In the genomic region with DNA sequence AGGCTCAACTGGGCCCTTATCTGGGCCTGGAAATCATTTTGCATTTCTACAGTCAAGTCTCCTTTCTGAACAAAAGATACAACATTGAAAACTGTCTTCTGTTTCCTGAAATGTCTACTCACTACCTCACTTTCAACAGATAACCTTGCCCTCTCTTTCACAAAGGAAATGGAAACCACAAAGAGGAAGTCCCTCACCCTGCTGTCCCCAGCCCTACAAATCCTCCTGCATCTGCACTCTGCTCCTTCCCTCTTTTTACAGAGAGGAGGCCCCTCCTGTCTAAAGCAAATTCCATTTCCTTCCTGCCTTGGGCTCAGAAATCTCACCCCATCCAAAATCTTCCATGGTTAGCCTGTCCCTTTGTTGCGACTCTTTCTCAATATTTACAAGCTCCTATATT, we compare ENCODE assay signal across 8 cellular contexts. TPM values are rescaled to one million over a fixed set of nuclear protein-coding genes. Genes with fewer than 3 reads are reported as not detected.
A peak's percentile ranks its signal among the peaks of the same experiment; 100 is the strongest.
DNase-seq lines count a peak whose midpoint lies in the region; ATAC-seq and TF ChIP-seq lines count a peak whose summit lies in the region.

No MANE protein-coding gene starts in this region.

- H3K9ac ChIP-seq in DND-41 (ENCODE audit: low read depth, low read length) = peak overlapping the region; percentile 53

- no peaks in the 10 kb centered on the region for H3K9me3 Mint-ChIP-seq in activated CD4-positive, alpha-beta memory T cell treated with anti-CD3 and anti-CD28 coated beads for 36 hours
- peaks cover 7% of the 10 kb centered on the region for H3K9me3 Mint-ChIP-seq in chondrocyte (ENCODE audit: low read depth)

- no peak overlapping the region for H3K4me3 Mint-ChIP-seq in activated CD4-positive, alpha-beta memory T cell treated with anti-CD3 and anti-CD28 coated beads for 36 hours
- H3K4me3 Mint-ChIP-seq in chondrocyte (ENCODE audit: unreplicated experiment) = no peak overlapping the region

- 0 out of 4 replicates have a peak overlapping the region, but pooled peaks of 1 of the 2 experiments have one; percentile 13 for H3K4me3 ChIP-seq in DND-41 (ENCODE audit: low read depth in 1 of 2, low read length in 2 of 2)
- H3K4me3 ChIP-seq in lower leg skin (ENCODE audit: low read depth, poor library complexity, severe bottlenecking) = no peak overlapping the region

- TF ChIP-seq CTCF in DND-41 (IDR thresholded peaks at IDR 0.05; ENCODE audit: borderline replicate concordance, extremely low read depth, low read length, poor library complexity, severe bottlenecking) (no peak), lower leg skin (IDR thresholded peaks at IDR 0.05) (no peak), chondrocyte (IDR thresholded peaks at IDR 0.05) (no peak)

- H3K36me3 Mint-ChIP-seq in activated CD4-positive, alpha-beta memory T cell treated with anti-CD3 and anti-CD28 coated beads for 36 hours = no peaks in the 10 kb centered on the region
- H3K36me3 Mint-ChIP-seq in chondrocyte (ENCODE audit: low read depth) = no peaks in the 10 kb centered on the region

- no peaks in the 10 kb centered on the region for H3K36me3 ChIP-seq in DND-41 (ENCODE audit: insufficient read depth, low read length)

- ATAC-seq in DND-41 (ENCODE audit: insufficient read depth, low read depth) = peak; percentile 95
- ATAC-seq in GM19438 (IDR thresholded peaks at IDR 0.05; ENCODE audit: low read depth, unreplicated experiment) = peak; percentile 94
- peak; percentile 95 for ATAC-seq in HG03378 (IDR thresholded peaks at IDR 0.05; ENCODE audit: unreplicated experiment)

- 56 to 58% methylated on average over 1 of the region's 1 CpG for WGBS in lower leg skin, 2 donors

- no peak overlapping the region for H3K27ac Mint-ChIP-seq in activated CD4-positive, alpha-beta memory T cell treated with anti-CD3 and anti-CD28 coated beads for 36 hours
- H3K27ac Mint-ChIP-seq in chondrocyte (ENCODE audit: unreplicated experiment) = no peak overlapping the region

- peak overlapping the region; percentile 90 for H3K27ac ChIP-seq in DND-41 (ENCODE audit: low read length)

- H2AFZ ChIP-seq in DND-41 (ENCODE audit: low read depth, low read length) = peak overlapping the region; percentile 59; the same call in 1 of the 2 replicates

- peak overlapping the region; percentile 33 for H3K4me2 ChIP-seq in DND-41 (ENCODE audit: insufficient read depth, low read length)

- H3K9me3 ChIP-seq in DND-41 (ENCODE audit: insufficient read depth, low read length, severe bottlenecking) = no peaks in the 10 kb centered on the region

- H3K4me1 ChIP-seq in DND-41 (ENCODE audit: insufficient read depth, low read length) = peaks cover 52% of the 10 kb centered on the region

- no peaks in the 10 kb centered on the region for H3K79me2 ChIP-seq in DND-41 (ENCODE audit: insufficient read depth, low read length)

- TF ChIP-seq POLR2A in lower leg skin (IDR thresholded peaks at IDR 0.05) = no peak

- CTCF ChIA-PET in activated CD4-positive, alpha-beta memory T cell treated with anti-CD3 and anti-CD28 coated beads for 36 hours (lab: Charles Lee) = interaction anchor here (1.5 to 2.0 kb wide), 2 partner anchors 10 to 74 kb away, joined by 4 to 6 read pairs; no protein-coding TSS in a partner anchor

- peak; percentile 78 for DNase-seq in DND-41
- peak; percentile 17 for DNase-seq in activated CD4-positive, alpha-beta memory T cell treated with anti-CD3 and anti-CD28 coated beads for 36 hours
- DNase-seq in NCI-H526 (lab: John Stamatoyannopoulos, UW) = no peak
- DNase-seq in lower leg skin (ENCODE audit: low spot score in 2 of 2) = no peak
- no peak for DNase-seq in chondrocyte (ENCODE audit: low spot score)
- no peak for DNase-seq in NCI-H2029 (lab: John Stamatoyannopoulos, UW)

- intact Hi-C loops in activated CD4-positive, alpha-beta memory T cell treated with anti-CD3 and anti-CD28 coated beads for 36 hours (cut with micrococcal nuclease) = no loop called here
- intact Hi-C loops in lower leg skin (cut with DNase I; ENCODE audit: low total_unique reads) = no loop called here

- no peaks in the 10 kb centered on the region for H3K27me3 ChIP-seq in DND-41 (ENCODE audit: insufficient read depth, low read length, poor library complexity)

- POLR2A ChIA-PET in activated CD4-positive, alpha-beta memory T cell treated with anti-CD3 and anti-CD28 coated beads for 36 hours (lab: Charles Lee) = no interaction called here

- no peaks in the 10 kb centered on the region for H4K20me1 ChIP-seq in DND-41 (ENCODE audit: insufficient read depth, low read length)

- no peaks in the 10 kb centered on the region for H3K27me3 Mint-ChIP-seq in activated CD4-positive, alpha-beta memory T cell treated with anti-CD3 and anti-CD28 coated beads for 36 hours
- H3K27me3 Mint-ChIP-seq in chondrocyte (ENCODE audit: low read depth) = no peaks in the 10 kb centered on the region

- peaks cover 15% of the 10 kb centered on the region for H3K4me1 Mint-ChIP-seq in activated CD4-positive, alpha-beta memory T cell treated with anti-CD3 and anti-CD28 coated beads for 36 hours (ENCODE audit: low read depth)
- H3K4me1 Mint-ChIP-seq in chondrocyte (ENCODE audit: low read depth) = no peaks in the 10 kb centered on the region

RNA-seq across cellular contexts. Expression of a gene that starts 24.8 kb away (rescaled TPM):
- total RNA-seq in activated CD4-positive, alpha-beta memory T cell treated with anti-CD3 and anti-CD28 coated beads for 36 hours = not detected
- 1 to 10 TPM; 2.6 to 5.8 (median 3.3) TPM for total RNA-seq in lower leg skin
- total RNA-seq in chondrocyte = not detected in 3 replicates

Comparison
In these comparisons a context has a peak if more than half of its experiments do, and no peak if none do; other contexts are left out.
1. DNase-seq: peak in DND-41 (single experiment) and activated CD4-positive, alpha-beta memory T cell treated with anti-CD3 and anti-CD28 coated beads for 36 hours (single experiment); none in NCI-H526 (0 of 2), lower leg skin (0 of 2), chondrocyte (single experiment) and NCI-H2029 (single experiment).
2. Peak in every context shown above with its lines, with median percentiles within 50 percentile points of each other: ATAC-seq.